In the genomic region with DNA sequence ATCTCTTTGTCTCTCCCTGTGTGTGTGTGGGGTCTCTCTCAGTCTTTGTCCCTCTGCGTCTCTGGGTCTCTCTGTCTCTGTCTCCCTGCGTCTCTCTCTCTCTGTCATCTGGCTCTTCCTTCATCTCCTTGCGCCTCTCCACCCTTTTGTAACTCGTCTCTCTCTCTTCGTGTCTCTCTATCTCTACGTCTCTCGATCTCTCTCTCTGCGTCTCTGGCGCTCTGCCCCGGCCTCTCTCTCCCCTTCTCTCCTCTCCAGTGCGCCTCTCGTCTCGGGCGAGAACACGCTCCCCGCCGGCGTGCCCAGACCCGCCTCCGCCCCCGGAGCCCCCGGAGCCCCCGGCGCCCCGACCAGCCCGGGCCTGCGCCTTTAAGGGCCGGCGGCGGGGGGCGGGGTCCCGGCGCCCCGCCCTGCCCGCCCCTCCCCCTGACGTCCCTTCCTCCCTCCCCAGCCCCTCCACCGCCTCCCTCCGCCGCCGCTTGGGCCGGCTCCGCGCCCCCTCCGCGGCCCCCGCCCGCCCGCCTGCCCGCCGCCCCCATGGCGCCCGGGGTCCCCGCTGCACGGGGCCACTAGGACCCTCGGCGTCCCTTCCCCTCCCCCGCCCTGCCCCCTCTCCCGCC, we compare ENCODE assay signal across 8 cellular contexts. TPM values are rescaled to one million over a fixed set of nuclear protein-coding genes. Genes with fewer than 3 reads are reported as not detected.
DNase-seq lines count a peak whose midpoint lies in the region; ATAC-seq and TF ChIP-seq lines count a peak whose summit lies in the region.

A gene (plus strand): TSS at position 440 of the 620 bp plus-strand sequence. CDS start 318 bp downstream, outside the sequence.

- H3K4me2 ChIP-seq in Karpas-422 (ENCODE audit: low read depth, low read length, poor library complexity, severe bottlenecking), result peak within 1 kb of the TSS; percentile 89

- ATAC-seq in heart right ventricle (peak; percentile 36 to 84 (median 56)), upper lobe of left lung (ENCODE audit: low FRiP score in 2 of 2) (peak in 1 of 2 donors; percentile 88), GM19035 (IDR thresholded peaks at IDR 0.05; ENCODE audit: unreplicated experiment) (no peak)

- H4K20me1 ChIP-seq in Karpas-422 (ENCODE audit: insufficient read depth, low read depth, low read length), result no peaks in the 10 kb centered on the region

- peak within 1 kb of the TSS; percentile 97 for H3K9ac ChIP-seq in Karpas-422 (ENCODE audit: low read length)

- DNase-seq in G401 (ENCODE audit: low spot score) (peak; percentile 57), Karpas-422 (peak; percentile 85), T-helper 1 cell (peak; percentile 40 to 63 (median 54)), heart right ventricle (peak; percentile 52 to 64), posterior cingulate gyrus (peak in 7 of 10 donors; percentile 30 to 89 (median 49)), upper lobe of left lung (peak; percentile 37 to 92)

- intact Hi-C loops in heart right ventricle (cut with DNase I) (loop anchor here in 5 of 10 donors (5.0 to 10.0 kb wide), 3 partner anchors 74 to 84 kb away; a partner anchor contains a TSS), posterior cingulate gyrus (cut with DNase I) (loop anchor here (5.0 kb wide), 1 partner anchor 159 kb away; a partner anchor contains a TSS)

- H3K4me1 ChIP-seq in Karpas-422 (ENCODE audit: low read length) (peaks cover 28% of the 10 kb centered on the region), heart right ventricle (peaks cover 14 to 58% (median 36%) of the 10 kb centered on the region in 9 donors), upper lobe of left lung (peaks cover 31 to 48% (median 40%) of the 10 kb centered on the region in 4 donors)

- WGBS in adipose tissue, 3 donors, result 0 to 1% (median 1%) methylated on average over 32 to 48 of the region's 58 CpGs
- 1% methylated on average over 34 to 58 of the region's 58 CpGs for WGBS in heart right ventricle, 2 donors
- 1% methylated on average over 25 to 38 of the region's 58 CpGs for WGBS in upper lobe of left lung, 2 donors

- in situ Hi-C loops in G401 (cut with HindIII; ENCODE audit: low sequenced_read_pairs), result no loop called here

- TF ChIP-seq CTCF in heart right ventricle (IDR thresholded peaks at IDR 0.05) (no peak), upper lobe of left lung (IDR thresholded peaks at IDR 0.05) (no peak)

- H3K9me3 ChIP-seq in Karpas-422 (ENCODE audit: low read length), result no peaks in the 10 kb centered on the region
- no peaks in the 10 kb centered on the region for H3K9me3 ChIP-seq in heart right ventricle
- H3K9me3 ChIP-seq in upper lobe of left lung, result no peaks in the 10 kb centered on the region

- H2AFZ ChIP-seq in Karpas-422 (ENCODE audit: low read length), result peak within 1 kb of the TSS; percentile 97

- H3K79me2 ChIP-seq in Karpas-422 (ENCODE audit: low read length), result peaks cover 41% of the 10 kb centered on the region

- no peaks in the 10 kb centered on the region for H3K36me3 ChIP-seq in Karpas-422 (ENCODE audit: insufficient read depth, low read length)
- H3K36me3 ChIP-seq in heart right ventricle, result no peaks in the 10 kb centered on the region
- H3K36me3 ChIP-seq in upper lobe of left lung, result no peaks in the 10 kb centered on the region

- no peaks in the 10 kb centered on the region for H3K9me2 ChIP-seq in Karpas-422 (replicated peaks; ENCODE audit: insufficient read depth, low read length)

- H3K27ac ChIP-seq in Karpas-422 (ENCODE audit: low read length) (peak within 1 kb of the TSS; percentile 53), adipose tissue (ENCODE audit: low read depth, low read length) (no peak within 1 kb of the TSS), heart right ventricle (peak within 1 kb of the TSS in 9 of 10 donors; percentile 22 to 87 (median 82)), upper lobe of left lung (peak within 1 kb of the TSS; percentile 78 to 89 (median 86))

- no peaks in the 10 kb centered on the region for H3K27me3 ChIP-seq in Karpas-422 (ENCODE audit: low read length)
- no peaks in the 10 kb centered on the region for H3K27me3 ChIP-seq in heart right ventricle
- H3K27me3 ChIP-seq in upper lobe of left lung, result no peaks in the 10 kb centered on the region

- no peak for TF ChIP-seq EP300 in upper lobe of left lung (IDR thresholded peaks at IDR 0.05)

- no peak for TF ChIP-seq POLR2A in upper lobe of left lung (IDR thresholded peaks at IDR 0.05)

- peak within 1 kb of the TSS; percentile 99 for H3K4me3 ChIP-seq in Karpas-422 (ENCODE audit: low read length)
- H3K4me3 ChIP-seq in heart right ventricle, result peak within 1 kb of the TSS; percentile 67 to 98 (median 89)
- H3K4me3 ChIP-seq in upper lobe of left lung, result peak within 1 kb of the TSS; percentile 65 to 100 (median 94)

RNA-seq across cellular contexts. Expression of the gene that starts here (rescaled TPM):
- 19.2 and 23.6 TPM in 2 replicates for total RNA-seq in G401 (2014; rRNA removed; shearing (Covaris generic))
- total RNA-seq in Karpas-422 (2014; rRNA removed; shearing (Covaris generic); ENCODE audit: low replicate concordance), result 17.9 and 20.2 TPM in 2 replicates
- polyA plus RNA-seq in adipose tissue (10 to 100 TPM; 10.8 to 18.7 (median 14.7) TPM), heart right ventricle (10 to 100 TPM; 13.8 to 21.4 TPM)
- total RNA-seq in heart right ventricle (10 to 100 TPM; 24.8 to 45.3 (median 33.7) TPM), upper lobe of left lung (10 to 100 TPM; 14.6 to 59.3 (median 35.6) TPM)
